Comparison of ENCODE assay signal across 1 cellular context in the genomic region with DNA sequence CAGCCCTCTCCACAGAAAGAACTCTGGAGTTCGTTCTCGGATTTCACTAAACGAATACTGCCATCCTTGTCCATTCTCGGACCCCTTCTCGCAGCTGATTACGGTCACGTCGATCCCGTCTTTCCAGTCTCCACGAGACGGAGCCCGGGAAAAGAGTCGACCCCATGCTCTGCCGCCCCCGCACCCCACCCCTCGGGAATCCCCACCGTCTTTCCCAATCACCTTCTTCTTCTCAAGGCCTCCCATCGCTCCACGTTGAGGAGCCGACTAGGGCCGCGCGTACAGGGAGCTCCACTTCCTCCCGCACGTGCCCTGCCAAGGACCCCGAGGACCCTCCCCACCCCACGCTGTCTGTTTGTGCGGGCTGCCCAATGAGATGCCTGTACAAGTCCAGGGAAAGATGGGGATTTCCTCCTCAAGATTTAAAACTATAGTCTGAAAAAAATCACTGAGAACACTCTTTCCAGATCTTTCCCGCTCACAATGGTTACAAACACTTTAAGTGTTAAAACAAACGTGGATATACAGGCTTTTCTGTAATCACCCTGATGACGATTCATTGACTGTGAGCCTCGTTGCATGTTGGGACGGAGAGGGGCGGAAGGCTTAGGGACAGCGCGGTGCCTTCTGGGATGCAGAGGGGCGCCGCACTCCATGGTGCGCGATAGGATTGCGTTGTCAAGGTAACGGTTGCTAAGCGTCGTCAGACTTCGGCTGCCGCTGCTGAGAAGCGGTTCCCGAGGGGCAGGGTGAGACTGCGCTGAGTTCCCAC.
TF ChIP-seq lines count a peak whose summit lies in the region.

A gene (minus strand): TSS at position 323 of the 772 bp plus-strand sequence. CDS start 77 bp downstream, at position 246.

TF ChIP-seq in HepG2, 621 proteins besides CTCF, POLR2A, EP300 and RAD21 (continued from another document and continues in another):
- TF ChIP-seq, protein P1, sequence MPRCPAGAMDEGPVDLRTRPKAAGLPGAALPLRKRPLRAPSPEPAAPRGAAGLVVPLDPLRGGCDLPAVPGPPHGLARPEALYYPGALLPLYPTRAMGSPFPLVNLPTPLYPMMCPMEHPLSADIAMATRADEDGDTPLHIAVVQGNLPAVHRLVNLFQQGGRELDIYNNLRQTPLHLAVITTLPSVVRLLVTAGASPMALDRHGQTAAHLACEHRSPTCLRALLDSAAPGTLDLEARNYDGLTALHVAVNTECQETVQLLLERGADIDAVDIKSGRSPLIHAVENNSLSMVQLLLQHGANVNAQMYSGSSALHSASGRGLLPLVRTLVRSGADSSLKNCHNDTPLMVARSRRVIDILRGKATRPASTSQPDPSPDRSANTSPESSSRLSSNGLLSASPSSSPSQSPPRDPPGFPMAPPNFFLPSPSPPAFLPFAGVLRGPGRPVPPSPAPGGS (CRISPR knock-in tag; IDR thresholded peaks at IDR 0.05): 0 out of 2 replicates have a peak, but pooled peaks have one; percentile 12
- peak; percentile 99 for TF ChIP-seq MXI1 (IDR thresholded peaks at IDR 0.05; ENCODE audit: borderline replicate concordance, low read depth, low read length)
- TF ChIP-seq, protein P2, sequence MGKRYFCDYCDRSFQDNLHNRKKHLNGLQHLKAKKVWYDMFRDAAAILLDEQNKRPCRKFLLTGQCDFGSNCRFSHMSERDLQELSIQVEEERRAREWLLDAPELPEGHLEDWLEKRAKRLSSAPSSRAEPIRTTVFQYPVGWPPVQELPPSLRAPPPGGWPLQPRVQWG (CRISPR knock-in tag; IDR thresholded peaks at IDR 0.05; ENCODE audit: borderline replicate concordance, low read depth): no peak
- TF ChIP-seq TGIF2 (CRISPR knock-in tag; IDR thresholded peaks at IDR 0.05): peak; percentile 64; the same call in 1 of the 2 replicates
- TF ChIP-seq RELA (CRISPR knock-in tag; IDR thresholded peaks at IDR 0.05): no peak
- TF ChIP-seq, protein P3, sequence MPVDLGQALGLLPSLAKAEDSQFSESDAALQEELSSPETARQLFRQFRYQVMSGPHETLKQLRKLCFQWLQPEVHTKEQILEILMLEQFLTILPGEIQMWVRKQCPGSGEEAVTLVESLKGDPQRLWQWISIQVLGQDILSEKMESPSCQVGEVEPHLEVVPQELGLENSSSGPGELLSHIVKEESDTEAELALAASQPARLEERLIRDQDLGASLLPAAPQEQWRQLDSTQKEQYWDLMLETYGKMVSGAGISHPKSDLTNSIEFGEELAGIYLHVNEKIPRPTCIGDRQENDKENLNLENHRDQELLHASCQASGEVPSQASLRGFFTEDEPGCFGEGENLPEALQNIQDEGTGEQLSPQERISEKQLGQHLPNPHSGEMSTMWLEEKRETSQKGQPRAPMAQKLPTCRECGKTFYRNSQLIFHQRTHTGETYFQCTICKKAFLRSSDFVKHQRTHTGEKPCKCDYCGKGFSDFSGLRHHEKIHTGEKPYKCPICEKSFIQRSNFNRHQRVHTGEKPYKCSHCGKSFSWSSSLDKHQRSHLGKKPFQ (CRISPR knock-in tag; IDR thresholded peaks at IDR 0.05; ENCODE audit: insufficient replicate concordance): no peak
- TF ChIP-seq MTF2 (CRISPR knock-in tag; IDR thresholded peaks at IDR 0.05; ENCODE audit: borderline replicate concordance): no peak
- no peak for TF ChIP-seq ZNF34 (CRISPR knock-in tag; IDR thresholded peaks at IDR 0.05; ENCODE audit: borderline replicate concordance)
- TF ChIP-seq ELF3 (CRISPR knock-in tag; IDR thresholded peaks at IDR 0.05): peak; percentile 44
- TF ChIP-seq, protein P4, sequence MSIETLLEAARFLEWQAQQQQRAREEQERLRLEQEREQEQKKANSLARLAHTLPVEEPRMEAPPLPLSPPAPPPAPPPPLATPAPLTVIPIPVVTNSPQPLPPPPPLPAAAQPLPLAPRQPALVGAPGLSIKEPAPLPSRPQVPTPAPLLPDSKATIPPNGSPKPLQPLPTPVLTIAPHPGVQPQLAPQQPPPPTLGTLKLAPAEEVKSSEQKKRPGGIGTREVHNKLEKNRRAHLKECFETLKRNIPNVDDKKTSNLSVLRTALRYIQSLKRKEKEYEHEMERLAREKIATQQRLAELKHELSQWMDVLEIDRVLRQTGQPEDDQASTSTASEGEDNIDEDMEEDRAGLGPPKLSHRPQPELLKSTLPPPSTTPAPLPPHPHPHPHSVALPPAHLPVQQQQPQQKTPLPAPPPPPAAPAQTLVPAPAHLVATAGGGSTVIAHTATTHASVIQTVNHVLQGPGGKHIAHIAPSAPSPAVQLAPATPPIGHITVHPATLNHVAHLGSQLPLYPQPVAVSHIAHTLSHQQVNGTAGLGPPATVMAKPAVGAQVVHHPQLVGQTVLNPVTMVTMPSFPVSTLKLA (IDR thresholded peaks at IDR 0.05): peak; percentile 83
- TF ChIP-seq RORA (CRISPR knock-in tag; IDR thresholded peaks at IDR 0.05): no peak
- no peak for TF ChIP-seq SSRP1 (CRISPR knock-in tag; IDR thresholded peaks at IDR 0.05)
- no peak for TF ChIP-seq TRIM24 (CRISPR knock-in tag; IDR thresholded peaks at IDR 0.05)
- 0 out of 2 replicates have a peak, but pooled peaks have one; percentile 59 for TF ChIP-seq ZNF547 (CRISPR knock-in tag; IDR thresholded peaks at IDR 0.05)
- TF ChIP-seq, protein P5, sequence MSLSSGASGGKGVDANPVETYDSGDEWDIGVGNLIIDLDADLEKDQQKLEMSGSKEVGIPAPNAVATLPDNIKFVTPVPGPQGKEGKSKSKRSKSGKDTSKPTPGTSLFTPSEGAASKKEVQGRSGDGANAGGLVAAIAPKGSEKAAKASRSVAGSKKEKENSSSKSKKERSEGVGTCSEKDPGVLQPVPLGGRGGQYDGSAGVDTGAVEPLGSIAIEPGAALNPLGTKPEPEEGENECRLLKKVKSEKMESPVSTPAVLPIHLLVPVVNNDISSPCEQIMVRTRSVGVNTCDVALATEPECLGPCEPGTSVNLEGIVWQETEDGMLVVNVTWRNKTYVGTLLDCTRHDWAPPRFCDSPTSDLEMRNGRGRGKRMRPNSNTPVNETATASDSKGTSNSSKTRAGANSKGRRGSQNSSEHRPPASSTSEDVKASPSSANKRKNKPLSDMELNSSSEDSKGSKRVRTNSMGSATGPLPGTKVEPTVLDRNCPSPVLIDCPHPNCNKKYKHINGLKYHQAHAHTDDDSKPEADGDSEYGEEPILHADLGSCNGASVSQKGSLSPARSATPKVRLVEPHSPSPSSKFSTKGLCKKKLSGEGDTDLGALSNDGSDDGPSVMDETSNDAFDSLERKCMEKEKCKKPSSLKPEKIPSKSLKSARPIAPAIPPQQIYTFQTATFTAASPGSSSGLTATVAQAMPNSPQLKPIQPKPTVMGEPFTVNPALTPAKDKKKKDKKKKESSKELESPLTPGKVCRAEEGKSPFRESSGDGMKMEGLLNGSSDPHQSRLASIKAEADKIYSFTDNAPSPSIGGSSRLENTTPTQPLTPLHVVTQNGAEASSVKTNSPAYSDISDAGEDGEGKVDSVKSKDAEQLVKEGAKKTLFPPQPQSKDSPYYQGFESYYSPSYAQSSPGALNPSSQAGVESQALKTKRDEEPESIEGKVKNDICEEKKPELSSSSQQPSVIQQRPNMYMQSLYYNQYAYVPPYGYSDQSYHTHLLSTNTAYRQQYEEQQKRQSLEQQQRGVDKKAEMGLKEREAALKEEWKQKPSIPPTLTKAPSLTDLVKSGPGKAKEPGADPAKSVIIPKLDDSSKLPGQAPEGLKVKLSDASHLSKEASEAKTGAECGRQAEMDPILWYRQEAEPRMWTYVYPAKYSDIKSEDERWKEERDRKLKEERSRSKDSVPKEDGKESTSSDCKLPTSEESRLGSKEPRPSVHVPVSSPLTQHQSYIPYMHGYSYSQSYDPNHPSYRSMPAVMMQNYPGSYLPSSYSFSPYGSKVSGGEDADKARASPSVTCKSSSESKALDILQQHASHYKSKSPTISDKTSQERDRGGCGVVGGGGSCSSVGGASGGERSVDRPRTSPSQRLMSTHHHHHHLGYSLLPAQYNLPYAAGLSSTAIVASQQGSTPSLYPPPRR (CRISPR knock-in tag; IDR thresholded peaks at IDR 0.05; ENCODE audit: borderline replicate concordance): no peak
- TF ChIP-seq, protein P6, sequence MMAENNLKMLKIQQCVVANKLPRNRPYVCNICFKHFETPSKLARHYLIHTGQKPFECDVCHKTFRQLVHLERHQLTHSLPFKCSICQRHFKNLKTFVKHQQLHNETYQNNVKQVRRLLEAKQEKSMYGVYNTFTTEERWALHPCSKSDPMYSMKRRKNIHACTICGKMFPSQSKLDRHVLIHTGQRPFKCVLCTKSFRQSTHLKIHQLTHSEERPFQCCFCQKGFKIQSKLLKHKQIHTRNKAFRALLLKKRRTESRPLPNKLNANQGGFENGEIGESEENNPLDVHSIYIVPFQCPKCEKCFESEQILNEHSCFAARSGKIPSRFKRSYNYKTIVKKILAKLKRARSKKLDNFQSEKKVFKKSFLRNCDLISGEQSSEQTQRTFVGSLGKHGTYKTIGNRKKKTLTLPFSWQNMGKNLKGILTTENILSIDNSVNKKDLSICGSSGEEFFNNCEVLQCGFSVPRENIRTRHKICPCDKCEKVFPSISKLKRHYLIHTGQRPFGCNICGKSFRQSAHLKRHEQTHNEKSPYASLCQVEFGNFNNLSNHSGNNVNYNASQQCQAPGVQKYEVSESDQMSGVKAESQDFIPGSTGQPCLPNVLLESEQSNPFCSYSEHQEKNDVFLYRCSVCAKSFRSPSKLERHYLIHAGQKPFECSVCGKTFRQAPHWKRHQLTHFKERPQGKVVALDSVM (CRISPR knock-in tag; IDR thresholded peaks at IDR 0.05): no peak
- 0 out of 2 replicates have a peak, but pooled peaks have one; percentile 69 for TF ChIP-seq RFXANK (CRISPR knock-in tag; IDR thresholded peaks at IDR 0.05)
- TF ChIP-seq, protein P7, sequence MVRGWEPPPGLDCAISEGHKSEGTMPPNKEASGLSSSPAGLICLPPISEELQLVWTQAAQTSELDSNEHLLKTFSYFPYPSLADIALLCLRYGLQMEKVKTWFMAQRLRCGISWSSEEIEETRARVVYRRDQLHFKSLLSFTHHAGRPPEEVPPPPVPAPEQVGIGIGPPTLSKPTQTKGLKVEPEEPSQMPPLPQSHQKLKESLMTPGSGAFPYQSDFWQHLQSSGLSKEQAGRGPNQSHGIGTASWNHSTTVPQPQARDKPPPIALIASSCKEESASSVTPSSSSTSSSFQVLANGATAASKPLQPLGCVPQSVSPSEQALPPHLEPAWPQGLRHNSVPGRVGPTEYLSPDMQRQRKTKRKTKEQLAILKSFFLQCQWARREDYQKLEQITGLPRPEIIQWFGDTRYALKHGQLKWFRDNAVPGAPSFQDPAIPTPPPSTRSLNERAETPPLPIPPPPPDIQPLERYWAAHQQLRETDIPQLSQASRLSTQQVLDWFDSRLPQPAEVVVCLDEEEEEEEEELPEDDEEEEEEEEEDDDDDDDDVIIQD (CRISPR knock-in tag; IDR thresholded peaks at IDR 0.05; ENCODE audit: low read depth): 0 out of 2 replicates have a peak, but pooled peaks have one; percentile 17
- TF ChIP-seq FOXJ3 (CRISPR knock-in tag; IDR thresholded peaks at IDR 0.05; ENCODE audit: borderline replicate concordance): peak; percentile 48; the same call in 1 of the 2 replicates
- no peak for TF ChIP-seq MAFF (IDR thresholded peaks at IDR 0.05; ENCODE audit: low read depth, low read length)
- TF ChIP-seq ZNF780A (CRISPR knock-in tag; IDR thresholded peaks at IDR 0.05): no peak
- TF ChIP-seq TBX2 (CRISPR knock-in tag; IDR thresholded peaks at IDR 0.05; ENCODE audit: borderline replicate concordance): peak; percentile 69
- TF ChIP-seq, protein P8, sequence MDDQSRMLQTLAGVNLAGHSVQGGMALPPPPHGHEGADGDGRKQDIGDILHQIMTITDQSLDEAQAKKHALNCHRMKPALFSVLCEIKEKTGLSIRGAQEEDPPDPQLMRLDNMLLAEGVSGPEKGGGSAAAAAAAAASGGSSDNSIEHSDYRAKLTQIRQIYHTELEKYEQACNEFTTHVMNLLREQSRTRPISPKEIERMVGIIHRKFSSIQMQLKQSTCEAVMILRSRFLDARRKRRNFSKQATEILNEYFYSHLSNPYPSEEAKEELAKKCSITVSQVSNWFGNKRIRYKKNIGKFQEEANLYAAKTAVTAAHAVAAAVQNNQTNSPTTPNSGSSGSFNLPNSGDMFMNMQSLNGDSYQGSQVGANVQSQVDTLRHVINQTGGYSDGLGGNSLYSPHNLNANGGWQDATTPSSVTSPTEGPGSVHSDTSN (CRISPR knock-in tag; IDR thresholded peaks at IDR 0.05; ENCODE audit: borderline replicate concordance): no peak
- TF ChIP-seq, protein P9, sequence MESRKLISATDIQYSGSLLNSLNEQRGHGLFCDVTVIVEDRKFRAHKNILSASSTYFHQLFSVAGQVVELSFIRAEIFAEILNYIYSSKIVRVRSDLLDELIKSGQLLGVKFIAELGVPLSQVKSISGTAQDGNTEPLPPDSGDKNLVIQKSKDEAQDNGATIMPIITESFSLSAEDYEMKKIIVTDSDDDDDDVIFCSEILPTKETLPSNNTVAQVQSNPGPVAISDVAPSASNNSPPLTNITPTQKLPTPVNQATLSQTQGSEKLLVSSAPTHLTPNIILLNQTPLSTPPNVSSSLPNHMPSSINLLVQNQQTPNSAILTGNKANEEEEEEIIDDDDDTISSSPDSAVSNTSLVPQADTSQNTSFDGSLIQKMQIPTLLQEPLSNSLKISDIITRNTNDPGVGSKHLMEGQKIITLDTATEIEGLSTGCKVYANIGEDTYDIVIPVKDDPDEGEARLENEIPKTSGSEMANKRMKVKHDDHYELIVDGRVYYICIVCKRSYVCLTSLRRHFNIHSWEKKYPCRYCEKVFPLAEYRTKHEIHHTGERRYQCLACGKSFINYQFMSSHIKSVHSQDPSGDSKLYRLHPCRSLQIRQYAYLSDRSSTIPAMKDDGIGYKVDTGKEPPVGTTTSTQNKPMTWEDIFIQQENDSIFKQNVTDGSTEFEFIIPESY (CRISPR knock-in tag; IDR thresholded peaks at IDR 0.05): no peak
- TF ChIP-seq, protein P10, sequence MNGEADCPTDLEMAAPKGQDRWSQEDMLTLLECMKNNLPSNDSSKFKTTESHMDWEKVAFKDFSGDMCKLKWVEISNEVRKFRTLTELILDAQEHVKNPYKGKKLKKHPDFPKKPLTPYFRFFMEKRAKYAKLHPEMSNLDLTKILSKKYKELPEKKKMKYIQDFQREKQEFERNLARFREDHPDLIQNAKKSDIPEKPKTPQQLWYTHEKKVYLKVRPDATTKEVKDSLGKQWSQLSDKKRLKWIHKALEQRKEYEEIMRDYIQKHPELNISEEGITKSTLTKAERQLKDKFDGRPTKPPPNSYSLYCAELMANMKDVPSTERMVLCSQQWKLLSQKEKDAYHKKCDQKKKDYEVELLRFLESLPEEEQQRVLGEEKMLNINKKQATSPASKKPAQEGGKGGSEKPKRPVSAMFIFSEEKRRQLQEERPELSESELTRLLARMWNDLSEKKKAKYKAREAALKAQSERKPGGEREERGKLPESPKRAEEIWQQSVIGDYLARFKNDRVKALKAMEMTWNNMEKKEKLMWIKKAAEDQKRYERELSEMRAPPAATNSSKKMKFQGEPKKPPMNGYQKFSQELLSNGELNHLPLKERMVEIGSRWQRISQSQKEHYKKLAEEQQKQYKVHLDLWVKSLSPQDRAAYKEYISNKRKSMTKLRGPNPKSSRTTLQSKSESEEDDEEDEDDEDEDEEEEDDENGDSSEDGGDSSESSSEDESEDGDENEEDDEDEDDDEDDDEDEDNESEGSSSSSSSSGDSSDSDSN (CRISPR knock-in tag; IDR thresholded peaks at IDR 0.05): no peak; the same call in 1 of the 2 replicates
- TF ChIP-seq, protein P11, sequence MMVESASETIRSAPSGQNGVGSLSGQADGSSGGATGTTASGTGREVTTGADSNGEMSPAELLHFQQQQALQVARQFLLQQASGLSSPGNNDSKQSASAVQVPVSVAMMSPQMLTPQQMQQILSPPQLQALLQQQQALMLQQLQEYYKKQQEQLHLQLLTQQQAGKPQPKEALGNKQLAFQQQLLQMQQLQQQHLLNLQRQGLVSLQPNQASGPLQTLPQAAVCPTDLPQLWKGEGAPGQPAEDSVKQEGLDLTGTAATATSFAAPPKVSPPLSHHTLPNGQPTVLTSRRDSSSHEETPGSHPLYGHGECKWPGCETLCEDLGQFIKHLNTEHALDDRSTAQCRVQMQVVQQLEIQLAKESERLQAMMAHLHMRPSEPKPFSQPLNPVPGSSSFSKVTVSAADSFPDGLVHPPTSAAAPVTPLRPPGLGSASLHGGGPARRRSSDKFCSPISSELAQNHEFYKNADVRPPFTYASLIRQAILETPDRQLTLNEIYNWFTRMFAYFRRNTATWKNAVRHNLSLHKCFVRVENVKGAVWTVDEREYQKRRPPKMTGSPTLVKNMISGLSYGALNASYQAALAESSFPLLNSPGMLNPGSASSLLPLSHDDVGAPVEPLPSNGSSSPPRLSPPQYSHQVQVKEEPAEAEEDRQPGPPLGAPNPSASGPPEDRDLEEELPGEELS (CRISPR knock-in tag; IDR thresholded peaks at IDR 0.05): no peak
- no peak for TF ChIP-seq ZFP82 (CRISPR knock-in tag; IDR thresholded peaks at IDR 0.05; ENCODE audit: borderline replicate concordance)
